15 cellular contexts compared by ENCODE assay signal in the genomic region with DNA sequence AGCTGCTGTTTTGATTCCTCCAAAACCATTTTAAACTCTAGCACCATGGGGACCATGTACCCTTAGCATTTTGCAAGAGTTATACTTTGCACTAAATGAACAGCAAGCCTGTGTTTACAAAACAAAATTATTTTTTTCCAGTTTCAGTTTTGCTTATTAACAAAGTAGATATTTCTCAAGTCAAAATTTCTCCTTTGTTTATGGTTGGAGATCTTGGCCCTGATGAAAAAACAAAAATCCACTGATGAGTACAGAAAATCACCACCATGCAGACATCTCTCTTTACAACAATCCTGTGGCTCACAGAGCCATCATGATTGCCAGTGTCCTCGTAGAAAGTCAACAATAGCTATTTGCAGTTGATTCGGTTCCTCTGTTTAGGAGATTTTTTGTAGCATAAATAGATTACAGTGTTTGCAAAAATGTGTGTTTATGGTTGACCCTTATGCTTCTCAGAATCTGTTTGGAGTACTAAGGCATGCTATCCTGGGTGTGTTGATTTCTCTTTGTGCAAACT.
DNase-seq lines count a peak whose midpoint lies in the region; ATAC-seq and TF ChIP-seq lines count a peak whose summit lies in the region.
"Had no signal": no experiment of that assay in that cellular context is flagged by ENCODE, and none has a peak within 500 bp of the region (broad histone marks: within the 10 kb centered on the region; RNA-seq: fewer than 3 reads in every experiment).

No MANE protein-coding gene starts in this region.

- H3K4me1 ChIP-seq in left ventricle myocardium inferior = peaks cover 79% of the 10 kb centered on the region
- peaks cover 45 to 91% (median 74%) of the 10 kb centered on the region in 4 donors for H3K4me1 ChIP-seq in esophagus muscularis mucosa
- H3K4me1 ChIP-seq in osteoblast (ENCODE audit: insufficient read depth, low read length) = peaks cover 47% of the 10 kb centered on the region
- H3K4me1 ChIP-seq in HAP-1 = no peaks in the 10 kb centered on the region

- H3K27ac ChIP-seq in left ventricle myocardium inferior (replicated peaks) (peak overlapping the region; percentile 87), esophagus muscularis mucosa (replicated peaks in 1 of 4) (peak overlapping the region; percentile 77 to 89 (median 82)), osteoblast (ENCODE audit: low read depth, low read length) (peak overlapping the region; percentile 4)

- H3K27me3 Mint-ChIP-seq in naive thymus-derived CD8-positive, alpha-beta T cell = no peaks in the 10 kb centered on the region
- H3K27me3 Mint-ChIP-seq: activated CD4-positive, alpha-beta T cell treated with anti-CD3 and anti-CD28 coated beads, Interleukin-2, amount 10 ng/mL, durations not matched to agents 7 days and 5 days; activated naive CD8-positive, alpha-beta T cell treated with anti-CD3 and anti-CD28 coated beads, Interleukin-2, amount 10 ng/mL, durations not matched to agents 7 days and 5 days; CD8-positive, alpha-beta memory T cell; stimulated activated naive CD8-positive, alpha-beta T cell treated with anti-CD3 and anti-CD28 coated beads, Interleukin-15, amount 100 ng/mL, for 72 hours had no signal

- H3K4me3 ChIP-seq in left ventricle myocardium inferior (peak overlapping the region; percentile 7), esophagus muscularis mucosa (no peak overlapping the region), osteoblast (ENCODE audit: insufficient read depth, low read length) (no peak overlapping the region), HAP-1 (no peak overlapping the region)

- no peak for TF ChIP-seq POLR2A in esophagus muscularis mucosa (IDR thresholded peaks at IDR 0.05; ENCODE audit: low read depth)

- no peak overlapping the region for H3K27ac Mint-ChIP-seq in naive thymus-derived CD8-positive, alpha-beta T cell
- H3K27ac Mint-ChIP-seq: activated CD4-positive, alpha-beta T cell treated with anti-CD3 and anti-CD28 coated beads, Interleukin-2, amount 10 ng/mL, durations not matched to agents 7 days and 5 days; activated naive CD8-positive, alpha-beta T cell treated with anti-CD3 and anti-CD28 coated beads, Interleukin-2, amount 10 ng/mL, durations not matched to agents 7 days and 5 days; CD8-positive, alpha-beta memory T cell; stimulated activated naive CD8-positive, alpha-beta T cell treated with anti-CD3 and anti-CD28 coated beads, Interleukin-15, amount 100 ng/mL, for 72 hours had no signal

- no peak overlapping the region for H3K4me2 ChIP-seq in osteoblast (ENCODE audit: insufficient read depth, low read length)

- 30% methylated on average over 2 of the region's 2 CpGs for WGBS in esophagus muscularis mucosa

- no peak for TF ChIP-seq CTCF in left ventricle myocardium inferior (IDR thresholded peaks at IDR 0.05; ENCODE audit: borderline replicate concordance)
- TF ChIP-seq CTCF in esophagus muscularis mucosa (IDR thresholded peaks at IDR 0.05) = no peak
- TF ChIP-seq CTCF in osteoblast (IDR thresholded peaks at IDR 0.05; ENCODE audit: extremely low read depth, low read depth, low read length) = no peak

- H3K27me3 ChIP-seq in left ventricle myocardium inferior (ENCODE audit: low read depth) = no peaks in the 10 kb centered on the region
- H3K27me3 ChIP-seq in esophagus muscularis mucosa = no peaks in the 10 kb centered on the region
- H3K27me3 ChIP-seq in osteoblast (ENCODE audit: insufficient read depth, low read length) = no peaks in the 10 kb centered on the region
- no peaks in the 10 kb centered on the region for H3K27me3 ChIP-seq in HAP-1 (ENCODE audit: low read depth)

- intact Hi-C loops in left ventricle myocardium inferior (cut with micrococcal nuclease) = loop anchor here (10.0 kb wide), 1 partner anchor 152 kb away; no protein-coding TSS in a partner anchor
- intact Hi-C loops in Right ventricle myocardium superior (cut with DNase I) = no loop called here
- intact Hi-C loops in esophagus muscularis mucosa (cut with DNase I) = no loop called here

- H2AFZ ChIP-seq in osteoblast (ENCODE audit: low read length) = no peak overlapping the region

- no peaks in the 10 kb centered on the region for H3K9me3 Mint-ChIP-seq in naive thymus-derived CD8-positive, alpha-beta T cell
- H3K9me3 Mint-ChIP-seq: activated CD4-positive, alpha-beta T cell treated with anti-CD3 and anti-CD28 coated beads, Interleukin-2, amount 10 ng/mL, durations not matched to agents 7 days and 5 days; activated naive CD8-positive, alpha-beta T cell treated with anti-CD3 and anti-CD28 coated beads, Interleukin-2, amount 10 ng/mL, durations not matched to agents 7 days and 5 days; activated T-cell treated with anti-CD3 and anti-CD28 coated beads, Interleukin-2, amount 50 U/mL, for 4 hours; CD8-positive, alpha-beta memory T cell; stimulated activated naive CD8-positive, alpha-beta T cell treated with anti-CD3 and anti-CD28 coated beads, Interleukin-15, amount 100 ng/mL, for 72 hours had no signal

- no peaks in the 10 kb centered on the region for H3K79me2 ChIP-seq in osteoblast (ENCODE audit: insufficient read depth, low read length)

- peaks cover 0 to 10% (median 2%) of the 10 kb centered on the region in 4 donors for H3K4me1 Mint-ChIP-seq in naive thymus-derived CD8-positive, alpha-beta T cell
- H3K4me1 Mint-ChIP-seq: activated CD4-positive, alpha-beta T cell treated with anti-CD3 and anti-CD28 coated beads, Interleukin-2, amount 10 ng/mL, durations not matched to agents 7 days and 5 days; CD8-positive, alpha-beta memory T cell had no signal

- no peak overlapping the region for H3K4me3 Mint-ChIP-seq in naive thymus-derived CD8-positive, alpha-beta T cell
- H3K4me3 Mint-ChIP-seq: activated CD4-positive, alpha-beta T cell treated with anti-CD3 and anti-CD28 coated beads, Interleukin-2, amount 10 ng/mL, durations not matched to agents 7 days and 5 days; activated naive CD8-positive, alpha-beta T cell treated with anti-CD3 and anti-CD28 coated beads, Interleukin-2, amount 10 ng/mL, durations not matched to agents 7 days and 5 days; activated T-cell treated with anti-CD3 and anti-CD28 coated beads, Interleukin-2, amount 50 U/mL, for 4 hours; CD8-positive, alpha-beta memory T cell; stimulated activated naive CD8-positive, alpha-beta T cell treated with anti-CD3 and anti-CD28 coated beads, Interleukin-15, amount 100 ng/mL, for 72 hours had no signal

- TF ChIP-seq EP300 in esophagus muscularis mucosa (IDR thresholded peaks at IDR 0.05) = no peak

- no peak for ATAC-seq in Right ventricle myocardium superior (ENCODE audit: poor library complexity)
- ATAC-seq in HG03159 (IDR thresholded peaks at IDR 0.05; ENCODE audit: unreplicated experiment) = no peak
- no peak for ATAC-seq in naive thymus-derived CD8-positive, alpha-beta T cell
- ATAC-seq: activated T-cell treated with anti-CD3 and anti-CD28 coated beads, Interleukin-2, amount 50 U/mL, for 4 hours; HCT116; stimulated activated naive CD8-positive, alpha-beta T cell treated with anti-CD3 and anti-CD28 coated beads, Interleukin-15, amount 100 ng/mL, for 72 hours had no signal

- POLR2A ChIA-PET in naive thymus-derived CD8-positive, alpha-beta T cell (lab: Charles Lee) = no interaction called here

- H3K36me3 ChIP-seq in left ventricle myocardium inferior (no peaks in the 10 kb centered on the region), esophagus muscularis mucosa (no peaks in the 10 kb centered on the region), osteoblast (ENCODE audit: insufficient read depth, low read length) (no peaks in the 10 kb centered on the region), HAP-1 (replicated peaks) (no peaks in the 10 kb centered on the region)

- DNase-seq in left ventricle myocardium inferior = no peak
- DNase-seq in Right ventricle myocardium superior = no peak
- DNase-seq in esophagus muscularis mucosa (ENCODE audit: extremely low spot score) = no peak
- no peak for DNase-seq in osteoblast (ENCODE audit: insufficient read length, low spot score, missing footprints)
- no peak for DNase-seq in activated CD8-positive, alpha-beta memory T cell treated with anti-CD3 and anti-CD28 coated beads, Interleukin-2, amount 50 U/mL, for 48 hours
- DNase-seq in HAP-1 (ENCODE audit: low spot score in 2 of 2) = no peak
- DNase-seq in naive thymus-derived CD8-positive, alpha-beta T cell = no peak
- DNase-seq: activated CD4-positive, alpha-beta T cell treated with anti-CD3 and anti-CD28 coated beads, Interleukin-2, amount 10 ng/mL, durations not matched to agents 7 days and 5 days; activated naive CD8-positive, alpha-beta T cell treated with anti-CD3 and anti-CD28 coated beads, Interleukin-2, amount 10 ng/mL, durations not matched to agents 7 days and 5 days; activated T-cell treated with anti-CD3 and anti-CD28 coated beads, Interleukin-2, amount 50 U/mL, for 4 hours; CD8-positive, alpha-beta memory T cell; occipital lobe; stimulated activated naive CD8-positive, alpha-beta T cell treated with anti-CD3 and anti-CD28 coated beads, Interleukin-15, amount 100 ng/mL, for 72 hours had no signal

- H3K36me3 Mint-ChIP-seq in naive thymus-derived CD8-positive, alpha-beta T cell = peaks cover 0 to 1% (median 0%) of the 10 kb centered on the region in 3 donors
- H3K36me3 Mint-ChIP-seq: activated naive CD8-positive, alpha-beta T cell treated with anti-CD3 and anti-CD28 coated beads, Interleukin-2, amount 10 ng/mL, durations not matched to agents 7 days and 5 days; CD8-positive, alpha-beta memory T cell had no signal

- in situ Hi-C loops in HAP-1 (cut with MboI; ENCODE audit: low sequenced_read_pairs) = no loop called here

- no peaks in the 10 kb centered on the region for H4K20me1 ChIP-seq in osteoblast (ENCODE audit: insufficient read depth, low read length)

- peaks cover 5% of the 10 kb centered on the region for H3K9me3 ChIP-seq in left ventricle myocardium inferior (replicated peaks)
- H3K9me3 ChIP-seq in esophagus muscularis mucosa = no peaks in the 10 kb centered on the region
- H3K9me3 ChIP-seq in osteoblast (ENCODE audit: low read depth, low read length) = no peaks in the 10 kb centered on the region
- peaks cover 2% of the 10 kb centered on the region; the same call in 1 of the 2 replicates for H3K9me3 ChIP-seq in HAP-1

Comparison
In these comparisons a context has a peak if more than half of its experiments do, and no peak if none do; other contexts are left out.
1. H3K27ac ChIP-seq: peak in every context shown above with its lines; median percentile 87 in left ventricle myocardium inferior; 82 in esophagus muscularis mucosa; 4 in osteoblast.